Comparison of ENCODE assay signal across 20 cellular contexts in genomic region chr2:26672112-26672817, GRCh38. TPM values are rescaled to one million over a fixed set of nuclear protein-coding genes. Genes with fewer than 3 reads are reported as not detected.
DNase-seq lines count a peak whose midpoint lies in the region; ATAC-seq and TF ChIP-seq lines count a peak whose summit lies in the region.
"Had no signal": no experiment of that assay in that cellular context is flagged by ENCODE, and none has a peak within 500 bp of the region (broad histone marks: within the 10 kb centered on the region; RNA-seq: fewer than 3 reads in every experiment).

No MANE protein-coding gene starts in this region.

- peaks cover 6% of the 10 kb centered on the region for H3K4me1 Mint-ChIP-seq in chondrocyte (ENCODE audit: low read depth)
- H3K4me1 Mint-ChIP-seq: CD14-positive monocyte had no signal

- peaks cover 1% of the 10 kb centered on the region for H3K9me3 Mint-ChIP-seq in chondrocyte (ENCODE audit: low read depth)

- H3K4me3 Mint-ChIP-seq in chondrocyte (ENCODE audit: unreplicated experiment): no peak overlapping the region
- H3K4me3 Mint-ChIP-seq: CD14-positive monocyte had no signal

- no peak overlapping the region for H2BK5ac ChIP-seq in mesendoderm (ENCODE audit: low read length)

- H3K56ac ChIP-seq in mesendoderm (ENCODE audit: low read length): no peak overlapping the region

- no peak overlapping the region for H2BK15ac ChIP-seq in mesendoderm (replicated peaks; ENCODE audit: low read depth)

- H3K27me3 Mint-ChIP-seq in chondrocyte (ENCODE audit: low read depth): peaks cover 37% of the 10 kb centered on the region

- WGBS in mesendoderm (ENCODE audit: extremely low coverage, insufficient coverage, low lambda C conversion rate): no CpG with 5 or more reads among the region's 11 CpGs
- WGBS in spleen, 5 donors: 75 to 84% (median 79%) methylated on average over 9 to 11 of the region's 11 CpGs

- H2AK5ac ChIP-seq in mesendoderm (ENCODE audit: low read length): no peak overlapping the region

- H3K79me1 ChIP-seq in mesendoderm (ENCODE audit: low read length): no peaks in the 10 kb centered on the region

- H3K27ac ChIP-seq in mesendoderm (ENCODE audit: low read depth, low read length): no peak overlapping the region
- no peak overlapping the region for H3K27ac ChIP-seq in spleen
- H3K27ac ChIP-seq: SJSA1 had no signal

- no peak overlapping the region for H3K27ac Mint-ChIP-seq in chondrocyte (ENCODE audit: unreplicated experiment)

- DNase-seq in H7 (peak; percentile 64), chondrocyte (ENCODE audit: low spot score) (peak; percentile 41), mesendoderm (peak; percentile 50), spleen (peak; percentile 21), anterior cingulate cortex (lab: John Stamatoyannopoulos, UW) (no peak)
- DNase-seq in activated CD4-positive, alpha-beta T cell treated with anti-CD3 and anti-CD28 coated beads, Interleukin-2, amount 50 U/mL, for 1 hour: no peak
- DNase-seq: DMS 273 treated with DMSO at 0.1 percent for 48 hours, GF-D8, MV-4-11, NCI-H1417 treated with DMSO at 0.1 percent for 48 hours, NCI-H1930, NCI-H2171 treated with DMSO at 0.1 percent for 48 hours, NCI-H510A, NCI-H774 had no signal

- H3K4me3 ChIP-seq in H7 (ENCODE audit: insufficient read depth, low read depth, low read length) (no peak overlapping the region), mesendoderm (ENCODE audit: low read length) (no peak overlapping the region), spleen (no peak overlapping the region)
- H3K4me3 ChIP-seq: HAP-1, SJSA1 had no signal

- no peaks in the 10 kb centered on the region for H3K36me3 Mint-ChIP-seq in chondrocyte (ENCODE audit: low read depth)
- H3K36me3 Mint-ChIP-seq: CD14-positive monocyte had no signal

- no peak for TF ChIP-seq CTCF in chondrocyte (IDR thresholded peaks at IDR 0.05)
- TF ChIP-seq CTCF in spleen (IDR thresholded peaks at IDR 0.05 in 8 of 11, conservative IDR thresholded peaks at IDR 0.05 in 3 of 11): no peak

- no peak overlapping the region for H3K18ac ChIP-seq in mesendoderm (ENCODE audit: low read length)

- no peak overlapping the region for H3K23ac ChIP-seq in mesendoderm (ENCODE audit: low read length)

- no peak overlapping the region for H3K4ac ChIP-seq in mesendoderm (ENCODE audit: low read depth, low read length)

- no peaks in the 10 kb centered on the region for H3K79me2 ChIP-seq in mesendoderm (ENCODE audit: control insufficient read depth, insufficient read depth, low read length)

- H3K36me3 ChIP-seq in H7 (replicated peaks; ENCODE audit: control insufficient read depth, insufficient read depth, low read length): no peaks in the 10 kb centered on the region
- no peaks in the 10 kb centered on the region for H3K36me3 ChIP-seq in mesendoderm (ENCODE audit: control insufficient read depth, insufficient read depth, low read length)
- H3K36me3 ChIP-seq in spleen: no peaks in the 10 kb centered on the region
- H3K36me3 ChIP-seq: HAP-1, SJSA1 had no signal

- ATAC-seq in HG03460 (IDR thresholded peaks at IDR 0.05; ENCODE audit: unreplicated experiment): no peak
- ATAC-seq: PC-3 had no signal

- H3K9ac ChIP-seq in mesendoderm (ENCODE audit: low read length): no peak overlapping the region

- no peaks in the 10 kb centered on the region for H3K27me3 ChIP-seq in H7 (ENCODE audit: control insufficient read depth, insufficient read depth, low read length)
- H3K27me3 ChIP-seq in mesendoderm (ENCODE audit: insufficient read depth, low read length, poor library complexity): no peaks in the 10 kb centered on the region
- H3K27me3 ChIP-seq in spleen (replicated peaks in 1 of 7): peaks cover 0 to 43% (median 4%) of the 10 kb centered on the region in 7 donors

- no peak overlapping the region for H4K5ac ChIP-seq in mesendoderm (ENCODE audit: low read length)

- H3K9me3 ChIP-seq in spleen: peaks cover 0 to 2% (median 0%) of the 10 kb centered on the region in 8 donors
- H3K9me3 ChIP-seq: HAP-1, SJSA1 had no signal

- TF ChIP-seq POLR2A in spleen (IDR thresholded peaks at IDR 0.05): no peak

- intact Hi-C loops in spleen (cut with DNase I; ENCODE audit: low total_unique reads): no loop called here

- H3K4me2 ChIP-seq in mesendoderm (ENCODE audit: low read length): no peak overlapping the region

- H2BK120ac ChIP-seq in mesendoderm (ENCODE audit: low read depth, low read length): no peak overlapping the region

- H4K8ac ChIP-seq in mesendoderm (ENCODE audit: low read depth, low read length): no peak overlapping the region

- H3K4me1 ChIP-seq in mesendoderm (ENCODE audit: control insufficient read depth, low read depth, low read length) (no peaks in the 10 kb centered on the region), spleen (no peaks in the 10 kb centered on the region)
- H3K4me1 ChIP-seq: HAP-1, SJSA1 had no signal

RNA-seq across cellular contexts. Expression of gene KCNK3, which starts 20.3 kb away (rescaled TPM):
- total RNA-seq in H7 (2014; rRNA removed; shearing (Covaris generic)): 0.11 and 0.48 TPM in 2 replicates
- total RNA-seq in chondrocyte (0.77 to 2.9 TPM (median 2.8 TPM) in 3 replicates), spleen (1 to 10 TPM; 1.1 to 6.0 (median 2.9) TPM)
- polyA plus RNA-seq in mesendoderm (2013, experiment 1 of 2): 0.51 TPM
- polyA plus RNA-seq in mesendoderm (2013, experiment 2 of 2): 0.38 TPM
- polyA plus RNA-seq in spleen: 1 to 10 TPM in 1 of 3 donors, under 1 TPM in 2; 0.61 to 1.2 (median 0.83) TPM
- total RNA-seq: SJSA1 had no signal
- polyA plus RNA-seq: CD14-positive monocyte had no signal

RNA-seq across cellular contexts. Expression of gene CIB4, which starts 31.1 kb away (rescaled TPM):
- not detected in 2 replicates for total RNA-seq in H7 (2014; rRNA removed; shearing (Covaris generic))
- total RNA-seq in chondrocyte (not detected in 3 replicates), spleen (not detected)
- 0.11 TPM for polyA plus RNA-seq in mesendoderm (2013, experiment 1 of 2)
- 0.11 TPM for polyA plus RNA-seq in mesendoderm (2013, experiment 2 of 2)
- polyA plus RNA-seq in spleen: not detected
- total RNA-seq: A673, PC-3, SJSA1 had no signal
- polyA plus RNA-seq: CD14-positive monocyte had no signal

Comparison
In these comparisons a context has a peak if more than half of its experiments do, and no peak if none do; other contexts are left out.
1. DNase-seq: peak in H7 (single experiment), chondrocyte (single experiment), mesendoderm (single experiment) and spleen (single experiment); none in anterior cingulate cortex (0 of 58) and activated CD4-positive, alpha-beta T cell treated with anti-CD3 and anti-CD28 coated beads, Interleukin-2, amount 50 U/mL, for 1 hour (single experiment).